In genomic region chr16:89815639-89816348, GRCh38 we compare ENCODE assay signal across 8 cellular contexts. TPM values are rescaled to one million over a fixed set of nuclear protein-coding genes. Genes with fewer than 3 reads are reported as not detected.
DNase-seq lines count a peak whose midpoint lies in the region; ATAC-seq and TF ChIP-seq lines count a peak whose summit lies in the region.

No MANE protein-coding gene starts in this region.

- no peaks in the 10 kb centered on the region for H3K9me3 ChIP-seq in upper lobe of right lung

- no peaks in the 10 kb centered on the region for H3K27me3 Mint-ChIP-seq in IgD-negative memory B cell
- no peaks in the 10 kb centered on the region for H3K27me3 Mint-ChIP-seq in activated naive CD8-positive, alpha-beta T cell treated with anti-CD3 and anti-CD28 coated beads for 36 hours

- peak overlapping the region in 1 of 3 donors; percentile 51 for H3K27ac Mint-ChIP-seq in IgD-negative memory B cell
- H3K27ac Mint-ChIP-seq in activated naive CD8-positive, alpha-beta T cell treated with anti-CD3 and anti-CD28 coated beads for 36 hours, result peak overlapping the region; percentile 62

- peak overlapping the region; percentile 75 for H3K4me3 ChIP-seq in upper lobe of right lung

- peak; percentile 4 for DNase-seq in GF-D8 (lab: John Stamatoyannopoulos, UW)
- DNase-seq in activated naive CD8-positive, alpha-beta T cell treated with anti-CD3 and anti-CD28 coated beads for 36 hours, result peak; percentile 46
- no peak for DNase-seq in left colon
- no peak for DNase-seq in upper lobe of right lung
- DNase-seq in SIG-M5 (lab: John Stamatoyannopoulos, UW), result no peak
- DNase-seq in amygdala (lab: John Stamatoyannopoulos, UW), result no peak

- no peaks in the 10 kb centered on the region for H3K27me3 ChIP-seq in upper lobe of right lung

- H3K27ac ChIP-seq in upper lobe of right lung, result no peak overlapping the region

- no peaks in the 10 kb centered on the region for H3K36me3 ChIP-seq in upper lobe of right lung

- peak; percentile 26 for ATAC-seq in GM21515 (IDR thresholded peaks at IDR 0.05; ENCODE audit: unreplicated experiment)
- peak; percentile 7 for ATAC-seq in left colon
- ATAC-seq in upper lobe of right lung, result no peak

- peak overlapping the region; percentile 84 to 94 (median 91) for H3K4me3 Mint-ChIP-seq in IgD-negative memory B cell
- H3K4me3 Mint-ChIP-seq in activated naive CD8-positive, alpha-beta T cell treated with anti-CD3 and anti-CD28 coated beads for 36 hours, result peak overlapping the region; percentile 87

- H3K9me3 Mint-ChIP-seq in IgD-negative memory B cell, result no peaks in the 10 kb centered on the region
- H3K9me3 Mint-ChIP-seq in activated naive CD8-positive, alpha-beta T cell treated with anti-CD3 and anti-CD28 coated beads for 36 hours, result no peaks in the 10 kb centered on the region

- H3K36me3 Mint-ChIP-seq in IgD-negative memory B cell, result no peaks in the 10 kb centered on the region
- H3K36me3 Mint-ChIP-seq in activated naive CD8-positive, alpha-beta T cell treated with anti-CD3 and anti-CD28 coated beads for 36 hours, result peaks cover 27% of the 10 kb centered on the region

- intact Hi-C loops in left colon (cut with DNase I, micrococcal nuclease), result no loop called here
- intact Hi-C loops in upper lobe of right lung (cut with DNase I), result no loop called here

- TF ChIP-seq CTCF in upper lobe of right lung (IDR thresholded peaks at IDR 0.05), result no peak

- H3K4me1 Mint-ChIP-seq in IgD-negative memory B cell, result peaks cover 10 to 17% (median 11%) of the 10 kb centered on the region in 3 donors
- peaks cover 28% of the 10 kb centered on the region for H3K4me1 Mint-ChIP-seq in activated naive CD8-positive, alpha-beta T cell treated with anti-CD3 and anti-CD28 coated beads for 36 hours

- H3K4me1 ChIP-seq in upper lobe of right lung, result peaks cover 4% of the 10 kb centered on the region

RNA-seq across cellular contexts. Expression of gene FANCA, which starts 0.7 kb away (rescaled TPM):
- 23.1 TPM for polyA plus RNA-seq in IgD-negative memory B cell
- 10 to 100 TPM; 79.7 to 88.2 TPM for total RNA-seq in activated naive CD8-positive, alpha-beta T cell treated with anti-CD3 and anti-CD28 coated beads for 36 hours
- 10 to 100 TPM; 11.1 to 26.6 TPM for total RNA-seq in left colon
- 6.1 TPM for total RNA-seq in upper lobe of right lung

RNA-seq across cellular contexts. Expression of gene SPIRE2, which starts 12.5 kb away (rescaled TPM):
- 0.19 TPM for polyA plus RNA-seq in IgD-negative memory B cell
- total RNA-seq in activated naive CD8-positive, alpha-beta T cell treated with anti-CD3 and anti-CD28 coated beads for 36 hours, result under 1 TPM; 0.14 to 0.52 TPM
- total RNA-seq in left colon (10 to 100 TPM; 70.2 to 97.7 TPM), upper lobe of right lung (9.5 TPM)

RNA-seq across cellular contexts. Expression of gene TCF25, which starts 57.6 kb away (rescaled TPM):
- polyA plus RNA-seq in IgD-negative memory B cell, result 135 TPM
- total RNA-seq in activated naive CD8-positive, alpha-beta T cell treated with anti-CD3 and anti-CD28 coated beads for 36 hours, result 100 to 1,000 TPM; 126 to 127 TPM
- 100 to 1,000 TPM; 152 to 210 TPM for total RNA-seq in left colon
- total RNA-seq in upper lobe of right lung, result 162 TPM

Comparison
In these comparisons a context has a peak if more than half of its experiments do, and no peak if none do; other contexts are left out.
1. DNase-seq: peak in GF-D8 (single experiment) and activated naive CD8-positive, alpha-beta T cell treated with anti-CD3 and anti-CD28 coated beads for 36 hours (single experiment); none in left colon (0 of 2), upper lobe of right lung (single experiment), SIG-M5 (single experiment) and amygdala (0 of 56).